28 cellular contexts compared by ENCODE assay signal in genomic region chr10:11462071-11462470, GRCh38.
"Had no signal": no experiment of that assay in that cellular context is flagged by ENCODE, and none has a peak within 500 bp of the region (broad histone marks: within the 10 kb centered on the region; RNA-seq: fewer than 3 reads in every experiment).

No MANE protein-coding gene starts in this region.

- DNase-seq: activated CD4-positive, alpha-beta memory T cell treated with anti-CD3 and anti-CD28 coated beads for 36 hours; activated naive CD4-positive, alpha-beta T cell; activated T-cell treated with anti-CD3 and anti-CD28 coated beads for 4 hours; activated T-cell treated with anti-CD3 and anti-CD28 coated beads, Interleukin-2, amount 50 U/mL, for 72 hours; central memory CD4-positive, alpha-beta T cell; foreskin keratinocyte; heart left ventricle; hypothalamus; immature natural killer cell; midbrain; naive thymus-derived CD4-positive, alpha-beta T cell; nucleus accumbens; pancreas; retina; stimulated activated CD4-positive, alpha-beta T cell treated with anti-CD3 and anti-CD28 coated beads, Interleukin-12 subunit alpha, Interleukin-12 subunit beta, amount 100 ng/mL, for 4 hours; stimulated activated CD4-positive, alpha-beta T cell treated with anti-CD3 and anti-CD28 coated beads, Interleukin-4, amount 100 ng/mL, for 1 hour; stimulated activated naive CD8-positive, alpha-beta T cell treated with anti-CD3 and anti-CD28 coated beads, Interleukin-15, Interleukin-2, amounts not matched to agents 100 U/mL and 50 U/mL, for 24 hours had no signal

- H3K27ac ChIP-seq: breast epithelium, esophagus muscularis mucosa, foreskin keratinocyte, heart left ventricle, pancreas, prostate gland, skin epidermis, thoracic aorta, vagina, VCaP had no signal

- ATAC-seq: activated CD4-positive, CD25-positive, alpha-beta regulatory T cell treated with anti-CD3 and anti-CD28 coated beads, Interleukin-2, amount 50 U/mL, for 24 hours; activated naive CD4-positive, alpha-beta T cell treated with anti-CD3 and anti-CD28 coated beads, Interleukin-2, amount 50 U/mL, for 72 hours; activated T-cell treated with anti-CD3 and anti-CD28 coated beads, Interleukin-2, amount 50 U/mL, for 72 hours; foreskin keratinocyte; heart left ventricle; naive thymus-derived CD4-positive, alpha-beta T cell; pancreas; sciatic nerve; stimulated activated naive CD8-positive, alpha-beta T cell treated with anti-CD3 and anti-CD28 coated beads, Interleukin-15, Interleukin-2, amounts not matched to agents 100 U/mL and 50 U/mL, for 24 hours had no signal

- H3K9me3 ChIP-seq: breast epithelium, esophagus muscularis mucosa, heart left ventricle, pancreas, prostate gland, thoracic aorta, vagina had no signal

- H3K4me1 ChIP-seq: breast epithelium, foreskin keratinocyte, pancreas, prostate gland, vagina had no signal

- H3K36me3 ChIP-seq: prostate gland had no signal

- H3K27me3 ChIP-seq: breast epithelium, esophagus muscularis mucosa, foreskin keratinocyte, heart left ventricle, pancreas, vagina had no signal

- FAIRE-seq: pancreas, TTC549 had no signal

- H3K4me3 ChIP-seq: breast epithelium, esophagus muscularis mucosa, heart left ventricle, pancreas, prostate gland, skin epidermis, thoracic aorta, vagina had no signal
